36 cellular contexts compared by ENCODE assay signal in the genomic region with DNA sequence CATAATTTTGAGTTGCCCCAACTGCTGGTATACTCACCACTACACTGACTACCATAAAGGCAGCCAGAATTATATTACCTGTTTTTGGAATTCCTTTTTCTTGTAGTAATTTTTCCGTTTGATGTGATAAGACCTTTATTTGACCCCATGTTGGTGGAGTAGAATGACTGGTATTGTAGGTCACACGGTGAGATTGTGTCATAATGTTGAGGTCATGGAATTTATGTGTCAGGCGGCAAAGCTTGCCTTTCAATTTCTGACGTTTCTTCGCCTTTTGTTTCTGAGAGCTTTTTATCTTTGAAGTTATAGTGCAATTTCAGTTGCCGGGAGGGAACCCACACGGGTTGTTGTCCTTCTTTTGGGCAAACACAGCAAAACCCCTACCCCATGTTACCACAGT. TPM values are rescaled to one million over a fixed set of nuclear protein-coding genes. Genes with fewer than 3 reads are reported as not detected.
DNase-seq lines count a peak whose midpoint lies in the region; ATAC-seq and TF ChIP-seq lines count a peak whose summit lies in the region.
"Had no signal": no experiment of that assay in that cellular context is flagged by ENCODE, and none has a peak within 500 bp of the region (broad histone marks: within the 10 kb centered on the region; RNA-seq: fewer than 3 reads in every experiment).

No MANE protein-coding gene starts in this region.

- H3K14ac ChIP-seq in mesenchymal stem cell (ENCODE audit: low read length in 2 of 2) = no peak overlapping the region

- no peaks in the 10 kb centered on the region for H3K27me3 ChIP-seq in body of pancreas
- peaks cover 17% of the 10 kb centered on the region for H3K27me3 ChIP-seq in hepatocyte
- peaks cover 0 to 28% of the 10 kb centered on the region in 2 experiments for H3K27me3 ChIP-seq in mesenchymal stem cell (ENCODE audit: control insufficient read depth in 1 of 2, insufficient read depth in 1 of 2, low read length in 2 of 2)
- no peaks in the 10 kb centered on the region for H3K27me3 ChIP-seq in uterus
- H3K27me3 ChIP-seq: ascending aorta, tibial nerve had no signal

- no peaks in the 10 kb centered on the region for H3K36me3 ChIP-seq in body of pancreas (replicated peaks in 1 of 2; ENCODE audit: insufficient read depth in 1 of 2, low read depth in 2 of 2)
- no peaks in the 10 kb centered on the region for H3K36me3 ChIP-seq in hepatocyte (replicated peaks; ENCODE audit: insufficient read depth, low read depth)
- H3K36me3 ChIP-seq in mesenchymal stem cell (ENCODE audit: control insufficient read depth in 1 of 2, insufficient read depth in 2 of 2, low read depth in 1 of 2, low read length in 2 of 2) = no peaks in the 10 kb centered on the region
- no peaks in the 10 kb centered on the region for H3K36me3 ChIP-seq in uterus
- H3K36me3 ChIP-seq: ascending aorta, heart right ventricle, tibial nerve had no signal

- ATAC-seq in activated CD4-positive, alpha-beta T cell treated with anti-CD3 and anti-CD28 coated beads for 36 hours = no peak
- peak; percentile 35 for ATAC-seq in body of pancreas
- ATAC-seq: effector memory CD8-positive, alpha-beta T cell; HCT116; heart right ventricle; natural killer cell treated with Interleukin-12 subunit alpha and Interleukin-12 subunit beta and Interleukin-15 and Interleukin-18, amount 100 ng/mL, for 72 hours; psoas muscle; sciatic nerve; stimulated activated effector memory CD8-positive, alpha-beta T cell treated with anti-CD3 and anti-CD28 coated beads, Interleukin-12 subunit alpha, Interleukin-12 subunit beta, amount 100 ng/mL, for 72 hours; T-helper 17 cell had no signal

- CTCF ChIA-PET in activated CD4-positive, alpha-beta T cell treated with anti-CD3 and anti-CD28 coated beads for 36 hours (lab: Charles Lee) = interaction anchor here (0.8 to 1.1 kb wide), 2 partner anchors 29 to 308 kb away, joined by 3 read pairs; no protein-coding TSS in a partner anchor
- CTCF ChIA-PET in activated CD4-positive, alpha-beta T cell treated with anti-CD3 and anti-CD28 coated beads, Interleukin-2, amount 10 ng/mL, durations not matched to agents 7 days and 5 days (lab: Charles Lee) = no interaction called here

- H3K9me2 ChIP-seq in hepatocyte (replicated peaks; ENCODE audit: insufficient read depth) = no peaks in the 10 kb centered on the region

- H3K4me1 ChIP-seq in body of pancreas = peaks cover 11% of the 10 kb centered on the region
- H3K4me1 ChIP-seq in hepatocyte (ENCODE audit: insufficient read depth) = peaks cover 8% of the 10 kb centered on the region
- H3K4me1 ChIP-seq in mesenchymal stem cell (ENCODE audit: control insufficient read depth, insufficient read depth, low read depth, low read length) = no peaks in the 10 kb centered on the region
- H3K4me1 ChIP-seq in uterus = no peaks in the 10 kb centered on the region
- H3K4me1 ChIP-seq: ascending aorta, psoas muscle had no signal

- no peaks in the 10 kb centered on the region for H3K36me3 Mint-ChIP-seq in activated CD4-positive, alpha-beta T cell treated with anti-CD3 and anti-CD28 coated beads for 36 hours (ENCODE audit: low read depth)
- H3K36me3 Mint-ChIP-seq in activated CD4-positive, alpha-beta T cell treated with anti-CD3 and anti-CD28 coated beads, Interleukin-2, amount 10 ng/mL, durations not matched to agents 7 days and 5 days (ENCODE audit: low read depth) = no peaks in the 10 kb centered on the region
- H3K36me3 Mint-ChIP-seq: activated naive CD8-positive, alpha-beta T cell treated with anti-CD3 and anti-CD28 coated beads, Interleukin-2, amount 10 ng/mL, durations not matched to agents 7 days and 5 days; IgD-negative memory B cell; natural killer cell treated with Interleukin-12 subunit alpha and Interleukin-12 subunit beta and Interleukin-15 and Interleukin-18, amount 100 ng/mL, for 72 hours; stimulated activated effector memory CD8-positive, alpha-beta T cell treated with anti-CD3 and anti-CD28 coated beads, Interleukin-12 subunit alpha, Interleukin-12 subunit beta, amount 100 ng/mL, for 72 hours had no signal

- no peak overlapping the region for H2AK5ac ChIP-seq in mesenchymal stem cell (ENCODE audit: low read length, severe bottlenecking)

- H3K18ac ChIP-seq in mesenchymal stem cell (ENCODE audit: low read depth in 1 of 2, low read length in 2 of 2) = no peak overlapping the region

- H3K9me3 Mint-ChIP-seq in activated CD4-positive, alpha-beta T cell treated with anti-CD3 and anti-CD28 coated beads for 36 hours (ENCODE audit: low read depth) = no peaks in the 10 kb centered on the region
- no peaks in the 10 kb centered on the region for H3K9me3 Mint-ChIP-seq in activated CD4-positive, alpha-beta T cell treated with anti-CD3 and anti-CD28 coated beads, Interleukin-2, amount 10 ng/mL, durations not matched to agents 7 days and 5 days
- H3K9me3 Mint-ChIP-seq: activated naive CD8-positive, alpha-beta T cell treated with anti-CD3 and anti-CD28 coated beads, Interleukin-2, amount 10 ng/mL, durations not matched to agents 7 days and 5 days; effector memory CD8-positive, alpha-beta T cell; natural killer cell treated with Interleukin-12 subunit alpha and Interleukin-12 subunit beta and Interleukin-15 and Interleukin-18, amount 100 ng/mL, for 72 hours; stimulated activated effector memory CD8-positive, alpha-beta T cell treated with anti-CD3 and anti-CD28 coated beads, Interleukin-12 subunit alpha, Interleukin-12 subunit beta, amount 100 ng/mL, for 72 hours had no signal

- H4K20me1 ChIP-seq in hepatocyte (ENCODE audit: insufficient read depth, poor library complexity, severe bottlenecking) = no peaks in the 10 kb centered on the region

- no peak overlapping the region for H2AFZ ChIP-seq in hepatocyte
- H2AFZ ChIP-seq in mesenchymal stem cell (ENCODE audit: low read depth, low read length) = no peak overlapping the region

- peak; percentile 24 for DNase-seq in activated CD4-positive, alpha-beta T cell treated with anti-CD3 and anti-CD28 coated beads for 36 hours
- no peak for DNase-seq in activated CD4-positive, alpha-beta T cell treated with anti-CD3 and anti-CD28 coated beads, Interleukin-2, amount 10 ng/mL, durations not matched to agents 7 days and 5 days
- peak; percentile 3 for DNase-seq in ELR (ENCODE audit: low read depth)
- no peak for DNase-seq in body of pancreas
- DNase-seq in hepatocyte (ENCODE audit: low spot score) = peak; percentile 41
- no peak for DNase-seq in mesenchymal stem cell
- DNase-seq in uterus = no peak
- no peak for DNase-seq in NCI-H510A (lab: John Stamatoyannopoulos, UW)
- DNase-seq: 8988T; activated CD8-positive, alpha-beta memory T cell treated with anti-CD3 and anti-CD28 coated beads for 24 hours; activated effector memory CD4-positive, alpha-beta T cell treated with Interleukin-2 at 50 U/mL for 16 hours; activated naive CD8-positive, alpha-beta T cell treated with anti-CD3 and anti-CD28 coated beads, Interleukin-2, amount 10 ng/mL, durations not matched to agents 7 days and 5 days; caudate nucleus; cortex of kidney; effector memory CD8-positive, alpha-beta T cell; erythroblast; heart right ventricle; mammary epithelial cell; NCI-H1105; NCI-H1930; NCI-H524 treated with DMSO at 0.1 percent for 48 hours; NK-92 treated with Interleukin-12 subunit alpha and Interleukin-12 subunit beta, amount 100 ng/mL, for 24 hours; occipital lobe; psoas muscle; Right ventricle myocardium superior; stimulated activated CD4-positive, alpha-beta T cell treated with anti-CD3 and anti-CD28 coated beads, Interleukin-12 subunit alpha, Interleukin-12 subunit beta, amount 100 ng/mL, for 4 hours; T-helper 17 cell had no signal

- H3K27me3 Mint-ChIP-seq in activated CD4-positive, alpha-beta T cell treated with anti-CD3 and anti-CD28 coated beads for 36 hours = peaks cover 11% of the 10 kb centered on the region
- peaks cover 15% of the 10 kb centered on the region for H3K27me3 Mint-ChIP-seq in activated CD4-positive, alpha-beta T cell treated with anti-CD3 and anti-CD28 coated beads, Interleukin-2, amount 10 ng/mL, durations not matched to agents 7 days and 5 days

- no peak overlapping the region for H3K4ac ChIP-seq in mesenchymal stem cell (ENCODE audit: low read depth in 1 of 2, low read length in 2 of 2)

- no peak for TF ChIP-seq CTCF in body of pancreas (IDR thresholded peaks at IDR 0.05)
- TF ChIP-seq CTCF in hepatocyte (IDR thresholded peaks at IDR 0.05; ENCODE audit: poor library complexity) = no peak
- no peak for TF ChIP-seq CTCF in uterus (IDR thresholded peaks at IDR 0.05)

- TF ChIP-seq POLR2A in body of pancreas (IDR thresholded peaks at IDR 0.05) (no peak), uterus (IDR thresholded peaks at IDR 0.05) (no peak)

- H3K27ac Mint-ChIP-seq in activated CD4-positive, alpha-beta T cell treated with anti-CD3 and anti-CD28 coated beads for 36 hours = no peak overlapping the region
- no peak overlapping the region for H3K27ac Mint-ChIP-seq in activated CD4-positive, alpha-beta T cell treated with anti-CD3 and anti-CD28 coated beads, Interleukin-2, amount 10 ng/mL, durations not matched to agents 7 days and 5 days
- H3K27ac Mint-ChIP-seq: activated naive CD8-positive, alpha-beta T cell treated with anti-CD3 and anti-CD28 coated beads, Interleukin-2, amount 10 ng/mL, durations not matched to agents 7 days and 5 days; effector memory CD8-positive, alpha-beta T cell; natural killer cell treated with Interleukin-12 subunit alpha and Interleukin-12 subunit beta and Interleukin-15 and Interleukin-18, amount 100 ng/mL, for 72 hours; stimulated activated effector memory CD8-positive, alpha-beta T cell treated with anti-CD3 and anti-CD28 coated beads, Interleukin-12 subunit alpha, Interleukin-12 subunit beta, amount 100 ng/mL, for 72 hours; T-helper 17 cell had no signal

- peaks cover 10% of the 10 kb centered on the region for H3K4me1 Mint-ChIP-seq in activated CD4-positive, alpha-beta T cell treated with anti-CD3 and anti-CD28 coated beads for 36 hours
- H3K4me1 Mint-ChIP-seq in activated CD4-positive, alpha-beta T cell treated with anti-CD3 and anti-CD28 coated beads, Interleukin-2, amount 10 ng/mL, durations not matched to agents 7 days and 5 days = peaks cover 5% of the 10 kb centered on the region

- no peak overlapping the region for H2BK15ac ChIP-seq in mesenchymal stem cell (ENCODE audit: low read depth, poor library complexity, severe bottlenecking)

- H2BK120ac ChIP-seq in mesenchymal stem cell (ENCODE audit: low read depth, low read length) = no peak overlapping the region

- H3K79me2 ChIP-seq in hepatocyte = no peaks in the 10 kb centered on the region

- no peak overlapping the region for H4K91ac ChIP-seq in mesenchymal stem cell (ENCODE audit: low read length)

- intact Hi-C loops in activated CD4-positive, alpha-beta T cell treated with anti-CD3 and anti-CD28 coated beads for 36 hours (cut with DNase I, micrococcal nuclease) = no loop called here
- intact Hi-C loops in body of pancreas (cut with DNase I) (no loop called here), uterus (cut with DNase I; ENCODE audit: low total_unique reads) (no loop called here)

- H3K27ac ChIP-seq in body of pancreas = no peak overlapping the region
- no peak overlapping the region for H3K27ac ChIP-seq in hepatocyte
- no peak overlapping the region for H3K27ac ChIP-seq in mesenchymal stem cell (ENCODE audit: low read length, poor library complexity, severe bottlenecking)
- no peak overlapping the region for H3K27ac ChIP-seq in uterus
- H3K27ac ChIP-seq: ascending aorta, heart right ventricle, psoas muscle, tibial nerve had no signal

- H3K4me3 ChIP-seq in body of pancreas = no peak overlapping the region
- no peak overlapping the region for H3K4me3 ChIP-seq in hepatocyte
- no peak overlapping the region for H3K4me3 ChIP-seq in mesenchymal stem cell (ENCODE audit: insufficient read depth in 1 of 2, low read depth in 1 of 2, low read length in 2 of 2)
- no peak overlapping the region for H3K4me3 ChIP-seq in uterus
- H3K4me3 ChIP-seq: ascending aorta, heart right ventricle, psoas muscle, tibial nerve had no signal

- H3K4me2 ChIP-seq in hepatocyte (no peak overlapping the region), mesenchymal stem cell (ENCODE audit: low read length, poor library complexity, severe bottlenecking) (no peak overlapping the region)

- H3K23ac ChIP-seq in mesenchymal stem cell (ENCODE audit: low read length in 2 of 2) = no peak overlapping the region

- H4K8ac ChIP-seq in mesenchymal stem cell (ENCODE audit: low read length) = no peak overlapping the region

- 28 to 34% methylated on average over 7 of the region's 7 CpGs for WGBS in body of pancreas, 2 donors
- 49% methylated on average over 7 of the region's 7 CpGs for WGBS in hepatocyte (ENCODE audit: low lambda C conversion rate, missing lambda C conversion rate)
- 80% methylated on average over 7 of the region's 7 CpGs for WGBS in mesenchymal stem cell

- H2BK5ac ChIP-seq in mesenchymal stem cell (ENCODE audit: low read depth, low read length, poor library complexity, severe bottlenecking) = no peak overlapping the region

- H3K4me3 Mint-ChIP-seq in activated CD4-positive, alpha-beta T cell treated with anti-CD3 and anti-CD28 coated beads for 36 hours = no peak overlapping the region
- no peak overlapping the region for H3K4me3 Mint-ChIP-seq in activated CD4-positive, alpha-beta T cell treated with anti-CD3 and anti-CD28 coated beads, Interleukin-2, amount 10 ng/mL, durations not matched to agents 7 days and 5 days
- H3K4me3 Mint-ChIP-seq: activated naive CD8-positive, alpha-beta T cell treated with anti-CD3 and anti-CD28 coated beads, Interleukin-2, amount 10 ng/mL, durations not matched to agents 7 days and 5 days; effector memory CD8-positive, alpha-beta T cell; IgD-negative memory B cell; natural killer cell treated with Interleukin-12 subunit alpha and Interleukin-12 subunit beta and Interleukin-15 and Interleukin-18, amount 100 ng/mL, for 72 hours; stimulated activated effector memory CD8-positive, alpha-beta T cell treated with anti-CD3 and anti-CD28 coated beads, Interleukin-12 subunit alpha, Interleukin-12 subunit beta, amount 100 ng/mL, for 72 hours; T-helper 17 cell had no signal

- POLR2A ChIA-PET in activated CD4-positive, alpha-beta T cell treated with anti-CD3 and anti-CD28 coated beads for 36 hours (lab: Charles Lee) = no interaction called here
- POLR2A ChIA-PET in activated CD4-positive, alpha-beta T cell treated with anti-CD3 and anti-CD28 coated beads, Interleukin-2, amount 10 ng/mL, durations not matched to agents 7 days and 5 days (lab: Charles Lee) = no interaction called here

- no peak overlapping the region for H2BK12ac ChIP-seq in mesenchymal stem cell (ENCODE audit: low read length in 2 of 2)

- H3K9me3 ChIP-seq in body of pancreas (no peaks in the 10 kb centered on the region), hepatocyte (ENCODE audit: low read depth) (no peaks in the 10 kb centered on the region), mesenchymal stem cell (ENCODE audit: control insufficient read depth, low read length) (no peaks in the 10 kb centered on the region), uterus (no peaks in the 10 kb centered on the region)
- H3K9me3 ChIP-seq: ascending aorta, heart right ventricle, psoas muscle, tibial nerve had no signal

- H3K79me1 ChIP-seq in mesenchymal stem cell (replicated peaks; ENCODE audit: low read length, poor library complexity, severe bottlenecking) = no peaks in the 10 kb centered on the region

- no peak overlapping the region for H3K9ac ChIP-seq in mesenchymal stem cell (ENCODE audit: low read length)

RNA-seq across cellular contexts. Expression of a gene that starts 13.0 kb away (rescaled TPM):
- under 1 TPM in 1 of 2 experiments, not detected in 1; 0.07 TPM for total RNA-seq in activated CD4-positive, alpha-beta T cell treated with anti-CD3 and anti-CD28 coated beads for 36 hours
- not detected for total RNA-seq in activated CD4-positive, alpha-beta T cell treated with anti-CD3 and anti-CD28 coated beads, Interleukin-2, amount 10 ng/mL, durations not matched to agents 7 days and 5 days
- not detected for total RNA-seq in body of pancreas
- total RNA-seq in hepatocyte = 0.04 and 0.07 TPM in 2 replicates
- not detected in 2 replicates for polyA plus RNA-seq in hepatocyte
- polyA plus RNA-seq in mesenchymal stem cell (2013, experiment 1 of 2) = not detected
- polyA plus RNA-seq in mesenchymal stem cell (2013, experiment 2 of 2) = not detected
- total RNA-seq in uterus = not detected
- total RNA-seq: activated naive CD8-positive, alpha-beta T cell treated with anti-CD3 and anti-CD28 coated beads, Interleukin-2, amount 10 ng/mL, durations not matched to agents 7 days and 5 days; ascending aorta; frontal cortex; heart right ventricle; mammary epithelial cell; natural killer cell treated with Interleukin-12 subunit alpha and Interleukin-12 subunit beta and Interleukin-15 and Interleukin-18, amount 100 ng/mL, for 72 hours; occipital lobe; psoas muscle; Right ventricle myocardium superior; T-helper 17 cell; tibial nerve had no signal
- polyA plus RNA-seq: heart right ventricle, IgD-negative memory B cell, mammary epithelial cell, psoas muscle had no signal

RNA-seq across cellular contexts. Expression of a gene that starts 46.4 kb away (rescaled TPM):
- under 1 TPM in 1 of 2 experiments, not detected in 1; 0.18 TPM for total RNA-seq in activated CD4-positive, alpha-beta T cell treated with anti-CD3 and anti-CD28 coated beads for 36 hours
- total RNA-seq in activated CD4-positive, alpha-beta T cell treated with anti-CD3 and anti-CD28 coated beads, Interleukin-2, amount 10 ng/mL, durations not matched to agents 7 days and 5 days = not detected
- total RNA-seq in body of pancreas = not detected
- total RNA-seq in hepatocyte = not detected in 2 replicates
- not detected in 2 replicates for polyA plus RNA-seq in hepatocyte
- polyA plus RNA-seq in mesenchymal stem cell (2013, experiment 1 of 2) = not detected
- not detected for polyA plus RNA-seq in mesenchymal stem cell (2013, experiment 2 of 2)
- not detected for total RNA-seq in uterus
- total RNA-seq: activated naive CD8-positive, alpha-beta T cell treated with anti-CD3 and anti-CD28 coated beads, Interleukin-2, amount 10 ng/mL, durations not matched to agents 7 days and 5 days; ascending aorta; frontal cortex; mammary epithelial cell; mucosa of gallbladder; natural killer cell treated with Interleukin-12 subunit alpha and Interleukin-12 subunit beta and Interleukin-15 and Interleukin-18, amount 100 ng/mL, for 72 hours; occipital lobe; psoas muscle; Right ventricle myocardium superior; T-helper 17 cell; tibial nerve had no signal
- polyA plus RNA-seq: heart right ventricle, IgD-negative memory B cell, mammary epithelial cell, psoas muscle had no signal

RNA-seq across cellular contexts. Expression of a gene that starts 49.5 kb away (rescaled TPM):
- total RNA-seq in activated CD4-positive, alpha-beta T cell treated with anti-CD3 and anti-CD28 coated beads for 36 hours = not detected
- not detected for total RNA-seq in activated CD4-positive, alpha-beta T cell treated with anti-CD3 and anti-CD28 coated beads, Interleukin-2, amount 10 ng/mL, durations not matched to agents 7 days and 5 days
- total RNA-seq in body of pancreas (not detected), hepatocyte (0.27 TPM in 1 of 2 replicates, not detected in the other), uterus (not detected)
- not detected in 2 replicates for polyA plus RNA-seq in hepatocyte
- polyA plus RNA-seq in mesenchymal stem cell (2013, experiment 1 of 2) = not detected
- not detected for polyA plus RNA-seq in mesenchymal stem cell (2013, experiment 2 of 2)
- total RNA-seq: activated naive CD8-positive, alpha-beta T cell treated with anti-CD3 and anti-CD28 coated beads, Interleukin-2, amount 10 ng/mL, durations not matched to agents 7 days and 5 days; ascending aorta; frontal cortex; heart right ventricle; mammary epithelial cell; mucosa of gallbladder; natural killer cell treated with Interleukin-12 subunit alpha and Interleukin-12 subunit beta and Interleukin-15 and Interleukin-18, amount 100 ng/mL, for 72 hours; occipital lobe; psoas muscle; Right ventricle myocardium superior; sciatic nerve; T-helper 17 cell; tibial nerve had no signal
- polyA plus RNA-seq: heart right ventricle, IgD-negative memory B cell, mammary epithelial cell, psoas muscle had no signal

Comparison
In these comparisons a context has a peak if more than half of its experiments do, and no peak if none do; other contexts are left out.
1. DNase-seq: peak in activated CD4-positive, alpha-beta T cell treated with anti-CD3 and anti-CD28 coated beads for 36 hours (single experiment), ELR (single experiment) and hepatocyte (single experiment); none in activated CD4-positive, alpha-beta T cell treated with anti-CD3 and anti-CD28 coated beads, Interleukin-2, amount 10 ng/mL, durations not matched to agents 7 days and 5 days (single experiment), body of pancreas (0 of 4), mesenchymal stem cell (single experiment), uterus (0 of 2) and NCI-H510A (single experiment).